Comparison of ENCODE assay signal across 1 cellular context in genomic region chr6:138695193-138695592, GRCh38.
TF ChIP-seq lines count a peak whose summit lies in the region.

No MANE protein-coding gene starts in this region.

TF ChIP-seq in HEK293, 187 proteins besides CTCF, POLR2A, EP300 and RAD21 (continued from another document):
- TF ChIP-seq TSHZ1 (tag by site-specific recombination; IDR thresholded peaks at IDR 0.05; ENCODE audit: borderline replicate concordance) (no peak), ZNF610 (tag by site-specific recombination; IDR thresholded peaks at IDR 0.05; ENCODE audit: borderline replicate concordance) (no peak), ZNF140 (tag by site-specific recombination; IDR thresholded peaks at IDR 0.05) (no peak)
